In the genomic region with DNA sequence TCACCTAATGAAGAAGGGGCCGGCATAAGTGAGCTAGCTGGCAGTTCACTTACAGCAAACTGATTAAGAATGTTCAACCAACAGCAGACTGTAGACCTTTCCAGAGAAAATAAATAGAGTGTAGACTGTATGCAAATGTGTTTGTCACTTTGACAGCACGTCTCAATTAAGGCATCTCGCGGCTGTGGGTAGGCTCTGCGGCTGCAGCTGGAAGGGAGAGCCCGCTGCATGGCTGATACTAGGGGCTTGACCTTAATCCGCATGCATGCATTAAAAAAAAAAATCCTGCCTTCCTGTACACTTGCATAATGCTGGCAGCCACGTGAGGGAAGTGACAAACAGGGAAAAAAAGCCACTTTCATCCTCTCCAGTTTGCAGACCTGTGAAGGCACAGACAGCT, we compare ENCODE assay signal across 1 cellular context.
TF ChIP-seq lines count a peak whose summit lies in the region.

No MANE protein-coding gene starts in this region.

TF ChIP-seq in endothelial cell of umbilical vein, 7 proteins besides CTCF, POLR2A, EP300 and RAD21 (continued from another document):
- TF ChIP-seq GATA2 (IDR thresholded peaks at IDR 0.05; ENCODE audit: insufficient read depth, insufficient read length, low read depth, low read length) (no peak), MYC (IDR thresholded peaks at IDR 0.05; ENCODE audit: low read depth, low read length) (no peak), POLR2AphosphoS5 (IDR thresholded peaks at IDR 0.05; ENCODE audit: insufficient read depth, low read depth, low read length) (no peak)
